In genomic region chr4:143188325-143189088, GRCh38 we compare ENCODE assay signal across 8 cellular contexts. TPM values are rescaled to one million over a fixed set of nuclear protein-coding genes. Genes with fewer than 3 reads are reported as not detected.
DNase-seq lines count a peak whose midpoint lies in the region; ATAC-seq and TF ChIP-seq lines count a peak whose summit lies in the region.
"Had no signal": no experiment of that assay in that cellular context is flagged by ENCODE, and none has a peak within 500 bp of the region (broad histone marks: within the 10 kb centered on the region; RNA-seq: fewer than 3 reads in every experiment).

No MANE protein-coding gene starts in this region.

- H3K27ac Mint-ChIP-seq in T-cell = peak overlapping the region; percentile 31 to 71

- no peak overlapping the region for H4K12ac ChIP-seq in trophoblast cell (ENCODE audit: low read depth, low read length)

- ATAC-seq in T-cell (replicated peaks in 1 of 4) = no peak

- peak overlapping the region; percentile 84 to 91 (median 87) for H3K4me3 Mint-ChIP-seq in T-cell

- H2AFZ ChIP-seq in fibroblast of lung (ENCODE audit: low read length) (no peak overlapping the region), trophoblast cell (ENCODE audit: insufficient read depth, low read length, poor library complexity) (no peak overlapping the region)

- peaks cover 68% of the 10 kb centered on the region for H3K79me2 ChIP-seq in fibroblast of lung (ENCODE audit: control insufficient read depth, insufficient read depth, low read length)
- H3K79me2 ChIP-seq in trophoblast cell (ENCODE audit: control insufficient read depth, insufficient read depth, low read length, poor library complexity) = peaks cover 9% of the 10 kb centered on the region

- no peaks in the 10 kb centered on the region for H3K27me3 ChIP-seq in HAP-1 (ENCODE audit: low read depth)
- H3K27me3 ChIP-seq in fibroblast of lung (ENCODE audit: control insufficient read depth, insufficient read depth, low read length) = no peaks in the 10 kb centered on the region
- H3K27me3 ChIP-seq in skeletal muscle tissue (ENCODE audit: control insufficient read depth in 3 of 3, insufficient read depth in 3 of 3, low read length in 3 of 3) = no peaks in the 10 kb centered on the region
- no peaks in the 10 kb centered on the region for H3K27me3 ChIP-seq in trophoblast cell (ENCODE audit: insufficient read depth, low read length)

- H3K4me3 ChIP-seq in HAP-1 (peak overlapping the region; percentile 73), fibroblast of lung (replicated peaks in 1 of 4; ENCODE audit: control extremely low read depth in 1 of 4, insufficient read depth in 1 of 4, low read depth in 3 of 4, low read length in 4 of 4) (peak overlapping the region; percentile 63 to 88 (median 84)), skeletal muscle tissue (ENCODE audit: low read length in 3 of 3) (peak overlapping the region; percentile 76 to 96 (median 92)), trophoblast cell (ENCODE audit: low read depth, low read length) (no peak overlapping the region)

- POLR2A ChIA-PET in T-cell (lab: Charles Lee) = no interaction called here

- H4K8ac ChIP-seq in trophoblast cell (ENCODE audit: low read depth, low read length) = no peak overlapping the region

- peaks cover 2% of the 10 kb centered on the region for H4K20me1 ChIP-seq in fibroblast of lung (ENCODE audit: control insufficient read depth, extremely low read depth, insufficient read depth, low read length)

- H4K91ac ChIP-seq in trophoblast cell (ENCODE audit: low read depth, low read length) = no peak overlapping the region

- H3K9me3 ChIP-seq in HAP-1 (no peaks in the 10 kb centered on the region), fibroblast of lung (ENCODE audit: control insufficient read depth, insufficient read depth, low read depth, low read length) (no peaks in the 10 kb centered on the region), skeletal muscle tissue (ENCODE audit: control insufficient read depth in 3 of 3, low read length in 3 of 3) (no peaks in the 10 kb centered on the region), trophoblast cell (ENCODE audit: insufficient read depth, low read depth, low read length) (peaks cover 1% of the 10 kb centered on the region)

- WGBS in trophoblast cell (ENCODE audit: extremely low coverage, insufficient coverage, insufficient read length) = no CpG with 5 or more reads among the region's 2 CpGs

- H3K4me1 Mint-ChIP-seq in T-cell = peaks cover 69 to 77% (median 74%) of the 10 kb centered on the region in 3 donors

- peak overlapping the region; percentile 9 for H3K27ac ChIP-seq in fibroblast of lung (ENCODE audit: insufficient read depth, low read length)
- H3K27ac ChIP-seq in skeletal muscle tissue (ENCODE audit: low read depth, low read length) = peak overlapping the region; percentile 97
- H3K27ac ChIP-seq in trophoblast cell (ENCODE audit: low read depth, low read length) = no peak overlapping the region

- H3K4ac ChIP-seq in trophoblast cell (ENCODE audit: low read depth, low read length) = no peak overlapping the region

- H2AK5ac ChIP-seq in trophoblast cell (ENCODE audit: low read length) = no peak overlapping the region

- no peak overlapping the region for H2BK120ac ChIP-seq in trophoblast cell (ENCODE audit: insufficient read depth, low read length, poor library complexity)

- H3K36me3 ChIP-seq in HAP-1 (replicated peaks) (peaks cover 46% of the 10 kb centered on the region), fibroblast of lung (ENCODE audit: control insufficient read depth, insufficient read depth, low read length) (peaks cover 2% of the 10 kb centered on the region), skeletal muscle tissue (ENCODE audit: control insufficient read depth in 3 of 3, insufficient read depth in 3 of 3, low read length in 3 of 3) (peaks cover 0 to 20% (median 13%) of the 10 kb centered on the region in 3 donors), trophoblast cell (ENCODE audit: control insufficient read depth in 1 of 2, insufficient read depth in 2 of 2, low read length in 2 of 2) (peaks cover 2% of the 10 kb centered on the region in 2 experiments)

- in situ Hi-C loops in HAP-1 (cut with MboI; ENCODE audit: low sequenced_read_pairs) = loop anchor here (25.0 kb wide), 1 partner anchor 324 kb away; the partner anchor contains the start of gene SMARCA5

- TF ChIP-seq CTCF in fibroblast of lung (conservative IDR thresholded peaks at IDR 0.05 in 1 of 2, IDR thresholded peaks at IDR 0.05 in 1 of 2; ENCODE audit: low read depth in 1 of 2, low read length in 2 of 2) = no peak

- H3K9ac ChIP-seq in fibroblast of lung (ENCODE audit: insufficient read depth, low read length) = no peak overlapping the region
- peak overlapping the region; percentile 41 to 93 (median 75) for H3K9ac ChIP-seq in skeletal muscle tissue (ENCODE audit: low read depth in 1 of 3, low read length in 3 of 3)
- H3K9ac ChIP-seq in trophoblast cell (ENCODE audit: low read length) = no peak overlapping the region

- peak overlapping the region; percentile 98 for H3K4me2 ChIP-seq in fibroblast of lung (ENCODE audit: extremely low read depth, insufficient read depth, low read length)
- H3K4me2 ChIP-seq in trophoblast cell (ENCODE audit: low read length) = no peak overlapping the region

- peaks cover 48% of the 10 kb centered on the region for H3K36me3 Mint-ChIP-seq in T-cell

- no peaks in the 10 kb centered on the region for H3K9me3 Mint-ChIP-seq in T-cell

- no peak overlapping the region for H3K18ac ChIP-seq in trophoblast cell (ENCODE audit: low read length)

- H2BK5ac ChIP-seq in trophoblast cell (ENCODE audit: low read depth, low read length, poor library complexity) = no peak overlapping the region

- CTCF ChIA-PET in T-cell (lab: Charles Lee) = no interaction called here

- no peak overlapping the region for H3K23ac ChIP-seq in trophoblast cell (ENCODE audit: low read length)

- H2BK12ac ChIP-seq in trophoblast cell (ENCODE audit: low read length) = no peak overlapping the region

- no peak overlapping the region for H3K14ac ChIP-seq in trophoblast cell (ENCODE audit: low read length)

- peaks cover 11% of the 10 kb centered on the region for H3K79me1 ChIP-seq in trophoblast cell (ENCODE audit: low read length)

- peaks cover 23% of the 10 kb centered on the region for H3K4me1 ChIP-seq in HAP-1
- peaks cover 3% of the 10 kb centered on the region for H3K4me1 ChIP-seq in fibroblast of lung (ENCODE audit: control insufficient read depth, extremely low read depth, insufficient read depth, low read length)
- peaks cover 0 to 44% (median 20%) of the 10 kb centered on the region in 3 donors for H3K4me1 ChIP-seq in skeletal muscle tissue (ENCODE audit: control insufficient read depth in 3 of 3, insufficient read depth in 3 of 3, low read length in 3 of 3)
- H3K4me1 ChIP-seq in trophoblast cell (ENCODE audit: control insufficient read depth in 1 of 2, insufficient read depth in 2 of 2, low read length in 2 of 2) = no peaks in the 10 kb centered on the region

- no peaks in the 10 kb centered on the region for H3K27me3 Mint-ChIP-seq in T-cell

- DNase-seq in HAP-1 (ENCODE audit: low spot score in 2 of 2) (no peak), T-cell (no peak), fibroblast of lung (ENCODE audit: low read depth in 2 of 2) (no peak), NCI-H526 treated with DMSO at 0.1 percent for 48 hours (lab: John Stamatoyannopoulos, UW) (no peak), trophoblast cell (no peak)
- DNase-seq in effector CD4-positive, alpha-beta T cell = no peak
- DNase-seq: activated CD8-positive, alpha-beta memory T cell treated with anti-CD3 and anti-CD28 coated beads for 24 hours had no signal

RNA-seq across cellular contexts. Expression of gene USP38, which starts 3.8 kb away (rescaled TPM):
- total RNA-seq in T-cell (10 to 100 TPM; 22.6 to 31.1 (median 23.9) TPM), fibroblast of lung (13.1 and 15.7 TPM in 2 replicates), skeletal muscle tissue (12.5 TPM)
- polyA plus RNA-seq in fibroblast of lung = 12.3 and 13.9 TPM in 2 replicates
- polyA plus RNA-seq in fibroblast of lung (2012) = 9.4 and 9.5 TPM in 2 replicates
- polyA minus RNA-seq in fibroblast of lung (ENCODE audit: low replicate concordance) = 10.4 and 18.9 TPM in 2 replicates
- 8.4 and 9.1 TPM in 2 replicates for polyA plus RNA-seq in trophoblast cell (2013)

Comparison
In these comparisons a context has a peak if more than half of its experiments do, and no peak if none do; other contexts are left out.
1. H3K9ac ChIP-seq: peak in skeletal muscle tissue (3 of 3); none in fibroblast of lung (single experiment) and trophoblast cell (single experiment).